Comparison of ENCODE assay signal across 8 cellular contexts in the genomic region with DNA sequence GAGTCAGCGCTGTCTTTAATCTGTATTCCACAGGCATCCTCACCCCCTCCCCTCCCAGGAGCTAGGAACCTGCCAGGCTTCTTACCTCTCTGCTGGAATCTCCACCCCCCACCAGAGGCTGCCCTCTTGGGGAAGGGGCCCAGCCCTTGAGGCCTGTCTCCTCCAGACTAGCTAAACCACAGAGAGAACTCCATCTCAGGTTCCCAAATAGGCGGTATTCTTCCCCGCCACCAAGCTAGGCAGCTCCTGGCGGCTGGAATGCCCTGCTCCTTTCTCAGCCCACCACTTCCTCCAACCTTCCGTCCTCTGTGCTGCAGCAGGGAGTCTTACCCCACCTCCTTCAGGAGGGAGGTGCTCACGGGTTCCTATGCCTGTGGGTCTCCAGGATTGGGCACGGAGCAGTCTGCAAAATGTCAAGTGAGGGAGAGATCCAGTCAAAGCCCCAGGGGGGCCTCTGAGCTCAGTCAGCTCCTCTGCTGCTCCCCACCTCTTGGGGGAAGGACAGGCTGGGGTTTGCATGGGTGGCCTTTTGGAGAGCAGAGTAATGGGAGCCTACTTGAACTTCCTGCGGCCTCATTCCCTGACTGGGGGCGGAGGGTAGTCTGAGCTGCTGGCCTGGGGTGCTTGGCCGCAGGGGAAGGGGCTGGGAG. TPM values are rescaled to one million over a fixed set of nuclear protein-coding genes. Genes with fewer than 3 reads are reported as not detected.
DNase-seq lines count a peak whose midpoint lies in the region; ATAC-seq and TF ChIP-seq lines count a peak whose summit lies in the region.

No MANE protein-coding gene starts in this region.

- TF ChIP-seq CTCF in natural killer cell (IDR thresholded peaks at IDR 0.05) (no peak), thoracic aorta (IDR thresholded peaks at IDR 0.05) (peak; percentile 33)

- H3K9me3 Mint-ChIP-seq in natural killer cell: no peaks in the 10 kb centered on the region
- no peaks in the 10 kb centered on the region for H3K9me3 Mint-ChIP-seq in natural killer cell treated with Interleukin-12 subunit alpha and Interleukin-12 subunit beta and Interleukin-15 and Interleukin-18, amount 100 ng/mL, for 72 hours
- H3K9me3 Mint-ChIP-seq in activated T-helper 17 cell treated with anti-CD3 and anti-CD28 coated beads, Interleukin-2, amount 50 U/mL, for 72 hours: no peaks in the 10 kb centered on the region
- no peaks in the 10 kb centered on the region for H3K9me3 Mint-ChIP-seq in immature natural killer cell

- peaks cover 13 to 48% of the 10 kb centered on the region in 2 donors for H3K4me1 ChIP-seq in thoracic aorta (ENCODE audit: control insufficient read depth in 1 of 2, low read depth in 2 of 2)

- no peak for TF ChIP-seq POLR2A in erythroblast (IDR thresholded peaks at IDR 0.05; ENCODE audit: low read length)

- H3K4me3 Mint-ChIP-seq in natural killer cell: peak overlapping the region; percentile 72
- no peak overlapping the region for H3K4me3 Mint-ChIP-seq in natural killer cell treated with Interleukin-12 subunit alpha and Interleukin-12 subunit beta and Interleukin-15 and Interleukin-18, amount 100 ng/mL, for 72 hours
- peak overlapping the region; percentile 22 for H3K4me3 Mint-ChIP-seq in activated T-helper 17 cell treated with anti-CD3 and anti-CD28 coated beads, Interleukin-2, amount 50 U/mL, for 72 hours
- H3K4me3 Mint-ChIP-seq in immature natural killer cell: peak overlapping the region; percentile 34 to 62 (median 46)

- no peaks in the 10 kb centered on the region for H3K36me3 Mint-ChIP-seq in natural killer cell
- no peaks in the 10 kb centered on the region for H3K36me3 Mint-ChIP-seq in natural killer cell treated with Interleukin-12 subunit alpha and Interleukin-12 subunit beta and Interleukin-15 and Interleukin-18, amount 100 ng/mL, for 72 hours
- H3K36me3 Mint-ChIP-seq in activated T-helper 17 cell treated with anti-CD3 and anti-CD28 coated beads, Interleukin-2, amount 50 U/mL, for 72 hours (ENCODE audit: low read depth): no peaks in the 10 kb centered on the region
- H3K36me3 Mint-ChIP-seq in immature natural killer cell: peaks cover 0 to 3% (median 0%) of the 10 kb centered on the region in 3 donors

- H3K36me3 ChIP-seq in thoracic aorta: no peaks in the 10 kb centered on the region

- peak overlapping the region; percentile 85 for H3K4me3 ChIP-seq in thoracic aorta

- intact Hi-C loops in natural killer cell (cut with micrococcal nuclease): no loop called here

- H3K27me3 Mint-ChIP-seq in natural killer cell (ENCODE audit: low read depth in 2 of 2) (peaks cover 0 to 4% of the 10 kb centered on the region in 2 donors), immature natural killer cell (ENCODE audit: low read depth in 3 of 3) (peaks cover 2 to 7% (median 2%) of the 10 kb centered on the region in 3 donors)
- peaks cover 0 to 3% of the 10 kb centered on the region in 2 donors for H3K27me3 Mint-ChIP-seq in natural killer cell treated with Interleukin-12 subunit alpha and Interleukin-12 subunit beta and Interleukin-15 and Interleukin-18, amount 100 ng/mL, for 72 hours
- H3K27me3 Mint-ChIP-seq in activated T-helper 17 cell treated with anti-CD3 and anti-CD28 coated beads, Interleukin-2, amount 50 U/mL, for 72 hours: no peaks in the 10 kb centered on the region

- ATAC-seq in natural killer cell (no peak), thoracic aorta (ENCODE audit: insufficient number of reproducible peaks, low FRiP score, low read depth) (no peak), GM21717 (IDR thresholded peaks at IDR 0.05; ENCODE audit: unreplicated experiment) (no peak)
- ATAC-seq in natural killer cell treated with Interleukin-12 subunit alpha and Interleukin-12 subunit beta and Interleukin-15 and Interleukin-18, amount 100 ng/mL, for 72 hours: no peak
- ATAC-seq in activated T-helper 17 cell treated with anti-CD3 and anti-CD28 coated beads, Interleukin-2, amount 50 U/mL, for 72 hours (replicated peaks): no peak

- H3K27ac ChIP-seq in thoracic aorta: peak overlapping the region; percentile 72

- DNase-seq in natural killer cell (no peak), immature natural killer cell (no peak), thoracic aorta (ENCODE audit: low spot score) (no peak), erythroblast (lab: John Stamatoyannopoulos, UW) (no peak)
- DNase-seq in natural killer cell treated with Interleukin-12 subunit alpha and Interleukin-12 subunit beta and Interleukin-15 and Interleukin-18, amount 100 ng/mL, for 72 hours (ENCODE audit: low spot score): no peak
- DNase-seq in stimulated activated CD4-positive, alpha-beta T cell treated with anti-CD3 and anti-CD28 coated beads, Interleukin-4, amount 100 ng/mL, for 4 hours: no peak

- H3K4me1 Mint-ChIP-seq in natural killer cell (peaks cover 28 to 37% of the 10 kb centered on the region in 2 donors), immature natural killer cell (peaks cover 25 to 27% of the 10 kb centered on the region in 2 donors)
- H3K4me1 Mint-ChIP-seq in natural killer cell treated with Interleukin-12 subunit alpha and Interleukin-12 subunit beta and Interleukin-15 and Interleukin-18, amount 100 ng/mL, for 72 hours (ENCODE audit: low read depth in 2 of 2): peaks cover 13 to 16% of the 10 kb centered on the region in 2 donors
- no peaks in the 10 kb centered on the region for H3K4me1 Mint-ChIP-seq in activated T-helper 17 cell treated with anti-CD3 and anti-CD28 coated beads, Interleukin-2, amount 50 U/mL, for 72 hours

- H3K9me3 ChIP-seq in thoracic aorta: no peaks in the 10 kb centered on the region

- H3K27ac Mint-ChIP-seq in natural killer cell (peak overlapping the region in 1 of 2 donors; percentile 44), immature natural killer cell (peak overlapping the region in 2 of 6 donors; percentile 28 to 59)
- H3K27ac Mint-ChIP-seq in natural killer cell treated with Interleukin-12 subunit alpha and Interleukin-12 subunit beta and Interleukin-15 and Interleukin-18, amount 100 ng/mL, for 72 hours: no peak overlapping the region
- H3K27ac Mint-ChIP-seq in activated T-helper 17 cell treated with anti-CD3 and anti-CD28 coated beads, Interleukin-2, amount 50 U/mL, for 72 hours: no peak overlapping the region

- no peaks in the 10 kb centered on the region for H3K27me3 ChIP-seq in thoracic aorta (replicated peaks; ENCODE audit: insufficient read depth)

RNA-seq across cellular contexts. Expression of gene SREBF1, which starts 55.7 kb away (rescaled TPM):
- 100 to 1,000 TPM in 2 of 3 donors, 10 to 100 TPM in 1; 80.7 to 208 (median 119) TPM for total RNA-seq in natural killer cell
- 10 to 100 TPM; 55.8 to 73.5 TPM for total RNA-seq in natural killer cell treated with Interleukin-12 subunit alpha and Interleukin-12 subunit beta and Interleukin-15 and Interleukin-18, amount 100 ng/mL, for 72 hours
- total RNA-seq in activated T-helper 17 cell treated with anti-CD3 and anti-CD28 coated beads, Interleukin-2, amount 50 U/mL, for 72 hours: 10 to 100 TPM; 65.5 to 74.1 TPM
- 10 to 100 TPM in 1 of 3 donors, 1 to 10 TPM in 2; 2.9 to 13.4 (median 4.4) TPM for polyA plus RNA-seq in immature natural killer cell
- total RNA-seq in thoracic aorta: 10 to 100 TPM; 56.2 to 64.2 TPM
